In genomic region chr9:95516221-95516735, GRCh38 we compare ENCODE assay signal across 8 cellular contexts. TPM values are rescaled to one million over a fixed set of nuclear protein-coding genes. Genes with fewer than 3 reads are reported as not detected.
DNase-seq lines count a peak whose midpoint lies in the region; ATAC-seq, FAIRE-seq and TF ChIP-seq lines count a peak whose summit lies in the region.

No MANE protein-coding gene starts in this region.

- H3K36me3 ChIP-seq in tibial artery: no peaks in the 10 kb centered on the region

- ATAC-seq in left colon: peak; percentile 41
- ATAC-seq in HG03135 (IDR thresholded peaks at IDR 0.05; ENCODE audit: unreplicated experiment): no peak
- no peak for ATAC-seq in GM21360 (IDR thresholded peaks at IDR 0.05; ENCODE audit: unreplicated experiment)

- peak overlapping the region; percentile 67 to 68 for H3K27ac ChIP-seq in tibial artery

- H3K9me3 ChIP-seq in tibial artery: no peaks in the 10 kb centered on the region

- TF ChIP-seq CTCF in HFF-Myc (IDR thresholded peaks at IDR 0.05; ENCODE audit: low read depth, low read length, missing control alignments): no peak
- no peak for TF ChIP-seq CTCF in astrocyte of the spinal cord (IDR thresholded peaks at IDR 0.05; ENCODE audit: low read depth, low read length)
- TF ChIP-seq CTCF in tibial artery (IDR thresholded peaks at IDR 0.05): no peak

- in situ Hi-C loops in astrocyte of the spinal cord (cut with HindIII; ENCODE audit: low sequenced_read_pairs): no loop called here

- peak; percentile 41 for DNase-seq in AG08396 (ENCODE audit: low spot score)
- DNase-seq in HFF-Myc (ENCODE audit: extremely low read depth, low read depth): no peak
- DNase-seq in astrocyte of the spinal cord (ENCODE audit: low read depth, low spot score): no peak
- peak; percentile 32 to 33 for DNase-seq in left colon
- no peak for DNase-seq in tibial artery
- DNase-seq in RCC 7860 (ENCODE audit: low spot score): no peak

- FAIRE-seq in RCC 7860 (lab: Jason Lieb, UNC): no peak

- H3K4me3 ChIP-seq in HFF-Myc (replicated peaks; ENCODE audit: low read depth, low read length) (peak overlapping the region; percentile 53), astrocyte of the spinal cord (ENCODE audit: low read depth, low read length) (peak overlapping the region; percentile 44), tibial artery (peak overlapping the region; percentile 52 to 61)

- H3K4me1 ChIP-seq in tibial artery: peaks cover 0 to 22% (median 16%) of the 10 kb centered on the region in 4 donors

- no peaks in the 10 kb centered on the region for H3K27me3 ChIP-seq in tibial artery

- intact Hi-C loops in left colon (cut with DNase I, micrococcal nuclease) (no loop called here), tibial artery (cut with DNase I; ENCODE audit: low total_unique reads) (loop anchor here (10.0 kb wide), 1 partner anchor 201 kb away; the partner anchor contains the start of gene FANCC)

RNA-seq across cellular contexts. Expression of gene PTCH1, which starts 0.5 kb away (rescaled TPM):
- total RNA-seq in left colon: 10 to 100 TPM; 18.6 to 35.4 TPM

Comparison
In these comparisons a context has a peak if more than half of its experiments do, and no peak if none do; other contexts are left out.
1. DNase-seq: peak in AG08396 (single experiment) and left colon (2 of 2); none in HFF-Myc (single experiment), astrocyte of the spinal cord (single experiment), tibial artery (0 of 2) and RCC 7860 (single experiment).
2. Peak in every context shown above with its lines, with median percentiles within 50 percentile points of each other: H3K4me3 ChIP-seq.